In genomic region chr13:40664100-40665060, GRCh38 we compare ENCODE assay signal across 8 cellular contexts. TPM values are rescaled to one million over a fixed set of nuclear protein-coding genes. Genes with fewer than 3 reads are reported as not detected.
DNase-seq lines count a peak whose midpoint lies in the region; ATAC-seq and TF ChIP-seq lines count a peak whose summit lies in the region.

No MANE protein-coding gene starts in this region.

- peak; percentile 10 for TF ChIP-seq POLR2A in esophagus muscularis mucosa (IDR thresholded peaks at IDR 0.05; ENCODE audit: low read depth)

- H3K27me3 Mint-ChIP-seq in activated T-cell treated with anti-CD3 and anti-CD28 coated beads, Interleukin-2, amount 50 U/mL, for 24 hours = no peaks in the 10 kb centered on the region
- no peaks in the 10 kb centered on the region for H3K27me3 Mint-ChIP-seq in naive thymus-derived CD4-positive, alpha-beta T cell

- H3K27ac ChIP-seq in esophagus muscularis mucosa (replicated peaks in 1 of 4) = peak overlapping the region; percentile 99 to 100 (median 99)
- peak overlapping the region; percentile 88 for H3K27ac ChIP-seq in naive thymus-derived CD4-positive, alpha-beta T cell (ENCODE audit: low read depth, low read length)

- no peak for TF ChIP-seq CTCF in esophagus muscularis mucosa (IDR thresholded peaks at IDR 0.05)

- peak; percentile 25 for ATAC-seq in GM21737 (IDR thresholded peaks at IDR 0.05; ENCODE audit: unreplicated experiment)
- peak; percentile 54 for ATAC-seq in naive thymus-derived CD4-positive, alpha-beta T cell

- H3K4me3 Mint-ChIP-seq in activated T-cell treated with anti-CD3 and anti-CD28 coated beads, Interleukin-2, amount 50 U/mL, for 24 hours = peak overlapping the region; percentile 98
- H3K4me3 Mint-ChIP-seq in naive thymus-derived CD4-positive, alpha-beta T cell = peak overlapping the region; percentile 95 to 99 (median 98)

- H3K27me3 ChIP-seq in esophagus muscularis mucosa = no peaks in the 10 kb centered on the region
- H3K27me3 ChIP-seq in naive thymus-derived CD4-positive, alpha-beta T cell (ENCODE audit: control insufficient read depth in 2 of 2, insufficient read depth in 2 of 2, low read length in 2 of 2) = no peaks in the 10 kb centered on the region

- POLR2A ChIA-PET in naive thymus-derived CD4-positive, alpha-beta T cell (lab: Charles Lee) = interaction anchor here (0.6 to 3.9 kb wide), 30 partner anchors 11 to 1046 kb away, joined by 3 to 34 read pairs (median 6); no protein-coding TSS in a partner anchor

- peaks cover 54% of the 10 kb centered on the region for H3K4me1 Mint-ChIP-seq in activated T-cell treated with anti-CD3 and anti-CD28 coated beads, Interleukin-2, amount 50 U/mL, for 24 hours (ENCODE audit: low read depth)
- peaks cover 43 to 59% (median 55%) of the 10 kb centered on the region in 7 donors for H3K4me1 Mint-ChIP-seq in naive thymus-derived CD4-positive, alpha-beta T cell

- H3K36me3 Mint-ChIP-seq in activated T-cell treated with anti-CD3 and anti-CD28 coated beads, Interleukin-2, amount 50 U/mL, for 24 hours (ENCODE audit: low read depth) = peaks cover 40% of the 10 kb centered on the region
- H3K36me3 Mint-ChIP-seq in naive thymus-derived CD4-positive, alpha-beta T cell = peaks cover 0 to 17% (median 8%) of the 10 kb centered on the region in 5 donors

- WGBS in esophagus muscularis mucosa = 27% methylated on average over 3 of the region's 87 CpGs

- TF ChIP-seq EP300 in esophagus muscularis mucosa (IDR thresholded peaks at IDR 0.05) = no peak

- CTCF ChIA-PET in naive thymus-derived CD4-positive, alpha-beta T cell (lab: Charles Lee) = interaction anchor here (0.6 to 1.2 kb wide), 9 partner anchors 16 to 898 kb away, joined by 3 to 4 read pairs (median 3); no protein-coding TSS in a partner anchor

- H3K9me3 ChIP-seq in esophagus muscularis mucosa = peaks cover 0 to 3% (median 0%) of the 10 kb centered on the region in 4 donors
- H3K9me3 ChIP-seq in naive thymus-derived CD4-positive, alpha-beta T cell (ENCODE audit: control insufficient read depth in 2 of 3, low read length in 3 of 3) = no peaks in the 10 kb centered on the region

- peak overlapping the region; percentile 96 to 99 (median 97) for H3K4me3 ChIP-seq in esophagus muscularis mucosa
- H3K4me3 ChIP-seq in naive thymus-derived CD4-positive, alpha-beta T cell (ENCODE audit: low read length) = peak overlapping the region; percentile 84

- H3K36me3 ChIP-seq in esophagus muscularis mucosa = no peaks in the 10 kb centered on the region
- H3K36me3 ChIP-seq in naive thymus-derived CD4-positive, alpha-beta T cell (ENCODE audit: control insufficient read depth in 2 of 3, insufficient read depth in 3 of 3, low read length in 3 of 3) = peaks cover 0 to 18% (median 0%) of the 10 kb centered on the region in 3 experiments

- peak; percentile 86 for DNase-seq in COLO668 (lab: John Stamatoyannopoulos, UW; ENCODE audit: unreplicated experiment)
- peak; percentile 40 for DNase-seq in NCI-H460 (ENCODE audit: extremely low read depth, low read depth)
- DNase-seq in activated T-cell treated with anti-CD3 and anti-CD28 coated beads, Interleukin-2, amount 50 U/mL, for 24 hours = peak; percentile 83
- DNase-seq in esophagus muscularis mucosa (ENCODE audit: extremely low spot score) = peak; percentile 93
- peak; percentile 56 to 78 (median 70) for DNase-seq in naive thymus-derived CD4-positive, alpha-beta T cell
- peak; percentile 48 to 82 (median 67) for DNase-seq in stimulated activated naive CD4-positive, alpha-beta T cell (lab: John Stamatoyannopoulos, UW)
- no peak for DNase-seq in NCI-H1694 (lab: John Stamatoyannopoulos, UW)

- intact Hi-C loops in esophagus muscularis mucosa (cut with DNase I) = loop anchor here (5.0 to 10.0 kb wide), 5 partner anchors 100 to 592 kb away; no protein-coding TSS in a partner anchor
- intact Hi-C loops in naive thymus-derived CD4-positive, alpha-beta T cell (cut with micrococcal nuclease) = loop anchor here (1.0 to 10.0 kb wide), 16 partner anchors 40 to 887 kb away; partner anchors contain the start of gene ELF1 (in 2 of the 2)

- peaks cover 23 to 61% (median 56%) of the 10 kb centered on the region in 4 donors for H3K4me1 ChIP-seq in esophagus muscularis mucosa
- peaks cover 29 to 30% of the 10 kb centered on the region in 2 donors for H3K4me1 ChIP-seq in naive thymus-derived CD4-positive, alpha-beta T cell (ENCODE audit: control insufficient read depth in 2 of 2, insufficient read depth in 2 of 2, low read length in 2 of 2)

- peak overlapping the region; percentile 99 for H3K27ac Mint-ChIP-seq in activated T-cell treated with anti-CD3 and anti-CD28 coated beads, Interleukin-2, amount 50 U/mL, for 24 hours
- H3K27ac Mint-ChIP-seq in naive thymus-derived CD4-positive, alpha-beta T cell = peak overlapping the region; percentile 86 to 99 (median 96)

- no peaks in the 10 kb centered on the region for H3K9me3 Mint-ChIP-seq in activated T-cell treated with anti-CD3 and anti-CD28 coated beads, Interleukin-2, amount 50 U/mL, for 24 hours
- no peaks in the 10 kb centered on the region for H3K9me3 Mint-ChIP-seq in naive thymus-derived CD4-positive, alpha-beta T cell

RNA-seq across cellular contexts. Expression of gene FOXO1, which starts 2.1 kb away (rescaled TPM):
- total RNA-seq in NCI-H460 (2014; rRNA removed; shearing (Covaris generic)) = 3.5 and 3.9 TPM in 2 replicates
- polyA plus RNA-seq in NCI-H460 (2014; cell fraction: nucleus; rRNA removed) = 2.6 and 4.4 TPM in 2 replicates
- 10 to 100 TPM; 65.6 to 87.4 (median 78.5) TPM for total RNA-seq in esophagus muscularis mucosa
- total RNA-seq in naive thymus-derived CD4-positive, alpha-beta T cell = 10 to 100 TPM; 36.4 to 97.6 (median 93.7) TPM
- polyA plus RNA-seq in naive thymus-derived CD4-positive, alpha-beta T cell = 10 to 100 TPM; 66.3 to 71.9 TPM
